9 cellular contexts compared by ENCODE assay signal in the genomic region with DNA sequence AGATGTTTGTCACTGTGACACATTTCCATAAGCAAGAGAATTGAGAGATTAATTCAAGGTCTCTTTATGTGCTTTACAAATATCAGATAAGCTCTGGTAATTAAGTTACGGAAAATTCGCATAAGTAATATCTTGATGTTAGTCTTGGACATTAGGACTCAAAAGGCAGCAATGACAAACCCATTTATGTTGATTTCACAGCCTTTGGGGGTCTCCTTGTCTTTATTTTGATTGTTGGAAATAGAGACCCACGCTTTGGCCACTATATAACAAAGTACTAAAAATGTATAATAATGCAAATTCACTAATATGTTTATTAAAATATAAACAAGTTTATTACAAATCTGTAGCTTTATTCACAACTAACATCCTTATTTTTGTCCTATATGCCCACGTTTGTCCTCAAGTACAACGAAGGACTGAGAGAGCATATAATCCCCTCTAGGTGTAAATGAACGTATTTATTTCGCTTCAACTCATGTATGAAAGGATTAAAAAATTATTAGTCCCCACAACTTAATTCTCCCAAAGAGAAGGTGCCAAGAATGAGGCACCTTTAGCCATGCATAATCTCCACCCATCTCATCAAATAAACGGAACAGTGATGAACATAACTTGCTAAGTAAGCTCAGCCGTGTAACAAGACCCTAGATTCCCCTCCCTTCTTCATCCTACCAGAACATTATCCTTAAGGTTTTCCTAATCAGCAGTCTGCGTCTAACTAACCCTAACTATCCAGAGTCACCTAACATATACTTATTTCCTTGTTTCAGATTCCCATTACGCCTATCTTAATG. TPM values are rescaled to one million over a fixed set of nuclear protein-coding genes. Genes with fewer than 3 reads are reported as not detected.
DNase-seq lines count a peak whose midpoint lies in the region; ATAC-seq and TF ChIP-seq lines count a peak whose summit lies in the region.
"Had no signal": no experiment of that assay in that cellular context is flagged by ENCODE, and none has a peak within 500 bp of the region (broad histone marks: within the 10 kb centered on the region; RNA-seq: fewer than 3 reads in every experiment).

No MANE protein-coding gene starts in this region.

- peaks cover 62% of the 10 kb centered on the region for H3K27me3 Mint-ChIP-seq in activated T-cell treated with anti-CD3 and anti-CD28 coated beads, Interleukin-2, amount 50 U/mL, for 72 hours (ENCODE audit: low read depth)
- peaks cover 71% of the 10 kb centered on the region for H3K27me3 Mint-ChIP-seq in activated T-cell treated with anti-CD3 and anti-CD28 coated beads, Interleukin-2, amount 50 U/mL, for 24 hours
- H3K27me3 Mint-ChIP-seq in memory B cell = peaks cover 4% of the 10 kb centered on the region

- DNase-seq in activated T-cell treated with anti-CD3 and anti-CD28 coated beads, Interleukin-2, amount 50 U/mL, for 72 hours = no peak
- no peak for DNase-seq in activated T-cell treated with anti-CD3 and anti-CD28 coated beads, Interleukin-2, amount 50 U/mL, for 24 hours
- DNase-seq in breast epithelium (ENCODE audit: low spot score in 2 of 2) (no peak), memory B cell (ENCODE audit: low spot score in 2 of 2) (no peak), upper lobe of left lung (no peak), NCI-H1105 (lab: John Stamatoyannopoulos, UW) (no peak), NCI-H1436 (lab: John Stamatoyannopoulos, UW) (no peak), HuH-7 (ENCODE audit: low spot score) (no peak)
- DNase-seq: effector memory CD8-positive, alpha-beta T cell had no signal

- TF ChIP-seq CTCF in breast epithelium (IDR thresholded peaks at IDR 0.05) (no peak), upper lobe of left lung (IDR thresholded peaks at IDR 0.05) (no peak)

- H3K36me3 Mint-ChIP-seq in activated T-cell treated with anti-CD3 and anti-CD28 coated beads, Interleukin-2, amount 50 U/mL, for 72 hours (ENCODE audit: insufficient read depth in 2 of 2) = peaks cover 3 to 4% of the 10 kb centered on the region in 2 donors
- no peaks in the 10 kb centered on the region for H3K36me3 Mint-ChIP-seq in activated T-cell treated with anti-CD3 and anti-CD28 coated beads, Interleukin-2, amount 50 U/mL, for 24 hours (ENCODE audit: low read depth)
- no peaks in the 10 kb centered on the region for H3K36me3 Mint-ChIP-seq in memory B cell

- no peaks in the 10 kb centered on the region for H3K4me1 ChIP-seq in breast epithelium
- peaks cover 0 to 20% (median 13%) of the 10 kb centered on the region in 4 donors for H3K4me1 ChIP-seq in upper lobe of left lung

- H3K27ac ChIP-seq in breast epithelium = peak overlapping the region; percentile 99 to 100
- peak overlapping the region; percentile 97 to 99 (median 99) for H3K27ac ChIP-seq in upper lobe of left lung

- intact Hi-C loops in breast epithelium (cut with DNase I; ENCODE audit: low total_unique reads) = no loop called here

- H3K9me3 ChIP-seq in breast epithelium = no peaks in the 10 kb centered on the region
- no peaks in the 10 kb centered on the region for H3K9me3 ChIP-seq in upper lobe of left lung

- no peaks in the 10 kb centered on the region for H3K27me3 ChIP-seq in breast epithelium
- peaks cover 0 to 6% (median 0%) of the 10 kb centered on the region in 4 donors for H3K27me3 ChIP-seq in upper lobe of left lung

- TF ChIP-seq POLR2A in breast epithelium (IDR thresholded peaks at IDR 0.05) (no peak), upper lobe of left lung (IDR thresholded peaks at IDR 0.05) (no peak)

- H3K9me3 Mint-ChIP-seq in activated T-cell treated with anti-CD3 and anti-CD28 coated beads, Interleukin-2, amount 50 U/mL, for 72 hours = no peaks in the 10 kb centered on the region
- no peaks in the 10 kb centered on the region for H3K9me3 Mint-ChIP-seq in activated T-cell treated with anti-CD3 and anti-CD28 coated beads, Interleukin-2, amount 50 U/mL, for 24 hours
- H3K9me3 Mint-ChIP-seq in memory B cell = no peaks in the 10 kb centered on the region
- H3K9me3 Mint-ChIP-seq: effector memory CD8-positive, alpha-beta T cell had no signal

- H3K27ac Mint-ChIP-seq in activated T-cell treated with anti-CD3 and anti-CD28 coated beads, Interleukin-2, amount 50 U/mL, for 72 hours = no peak overlapping the region
- H3K27ac Mint-ChIP-seq in activated T-cell treated with anti-CD3 and anti-CD28 coated beads, Interleukin-2, amount 50 U/mL, for 24 hours = no peak overlapping the region
- H3K27ac Mint-ChIP-seq in memory B cell = peak overlapping the region; percentile 1
- H3K27ac Mint-ChIP-seq: effector memory CD8-positive, alpha-beta T cell had no signal

- 71 to 78% methylated on average over 11 of the region's 11 CpGs for WGBS in upper lobe of left lung, 2 donors

- no peak for TF ChIP-seq EP300 in upper lobe of left lung (IDR thresholded peaks at IDR 0.05)

- H3K4me3 Mint-ChIP-seq in activated T-cell treated with anti-CD3 and anti-CD28 coated beads, Interleukin-2, amount 50 U/mL, for 72 hours = peak overlapping the region; percentile 3 to 21
- H3K4me3 Mint-ChIP-seq in activated T-cell treated with anti-CD3 and anti-CD28 coated beads, Interleukin-2, amount 50 U/mL, for 24 hours = no peak overlapping the region
- H3K4me3 Mint-ChIP-seq in memory B cell = peak overlapping the region; percentile 83

- peaks cover 22% of the 10 kb centered on the region for H3K4me1 Mint-ChIP-seq in activated T-cell treated with anti-CD3 and anti-CD28 coated beads, Interleukin-2, amount 50 U/mL, for 72 hours (ENCODE audit: low read depth)
- peaks cover 19% of the 10 kb centered on the region for H3K4me1 Mint-ChIP-seq in activated T-cell treated with anti-CD3 and anti-CD28 coated beads, Interleukin-2, amount 50 U/mL, for 24 hours (ENCODE audit: low read depth)
- peaks cover 24% of the 10 kb centered on the region for H3K4me1 Mint-ChIP-seq in memory B cell

- H3K4me3 ChIP-seq in breast epithelium (peak overlapping the region; percentile 83 to 94 (median 94)), upper lobe of left lung (peak overlapping the region in 3 of 4 donors; percentile 78 to 92 (median 82))

- ATAC-seq in activated T-cell treated with anti-CD3 and anti-CD28 coated beads, Interleukin-2, amount 50 U/mL, for 72 hours (replicated peaks in 1 of 2) = no peak
- ATAC-seq in memory B cell (ENCODE audit: low read depth) = no peak
- ATAC-seq in upper lobe of left lung (ENCODE audit: low FRiP score in 2 of 2) = no peak
- ATAC-seq: effector memory CD8-positive, alpha-beta T cell had no signal

- H3K36me3 ChIP-seq in breast epithelium (no peaks in the 10 kb centered on the region), upper lobe of left lung (no peaks in the 10 kb centered on the region)

RNA-seq across cellular contexts. Expression of a gene that starts 1.6 kb away (rescaled TPM):
- under 1 TPM; 0.24 to 0.51 TPM for total RNA-seq in activated T-cell treated with anti-CD3 and anti-CD28 coated beads, Interleukin-2, amount 50 U/mL, for 72 hours
- total RNA-seq in breast epithelium = 100 to 1,000 TPM; 125 to 679 (median 249) TPM
- 100 to 1,000 TPM in 5 of 6 donors, 10 to 100 TPM in 1; 92.0 to 232 (median 134) TPM for total RNA-seq in upper lobe of left lung

Comparison
In these comparisons a context has a peak if more than half of its experiments do, and no peak if none do; other contexts are left out.
1. RNA of a gene that starts 1.6 kb away (total RNA-seq): 125 to 679 TPM in breast epithelium and 92.0 to 232 TPM in upper lobe of left lung; 0.24 to 0.51 TPM in activated T-cell treated with anti-CD3 and anti-CD28 coated beads, Interleukin-2, amount 50 U/mL, for 72 hours; every median in the first group is over 10 times any median in the second.